9 cellular contexts compared by ENCODE assay signal in the genomic region with DNA sequence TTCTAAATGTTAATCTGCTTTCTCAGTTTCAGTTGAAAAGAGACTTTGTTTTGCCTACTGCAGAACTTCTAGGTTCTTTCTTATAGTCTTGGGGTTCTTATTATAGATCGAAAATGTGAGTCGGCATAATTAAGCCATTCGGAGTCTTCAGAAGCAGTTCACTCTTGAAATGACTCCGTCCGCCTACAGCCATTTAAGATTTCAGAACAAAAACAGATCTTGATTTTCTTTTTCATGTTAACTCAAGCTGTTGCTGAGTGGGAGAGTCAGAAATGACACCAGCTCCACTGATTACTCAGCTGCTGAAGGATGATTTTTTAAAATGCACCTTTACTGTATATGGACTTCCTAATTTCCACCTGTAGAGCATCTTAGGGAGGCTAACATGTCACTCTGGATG. TPM values are rescaled to one million over a fixed set of nuclear protein-coding genes. Genes with fewer than 3 reads are reported as not detected.
DNase-seq lines count a peak whose midpoint lies in the region; ATAC-seq and TF ChIP-seq lines count a peak whose summit lies in the region.
"Had no signal": no experiment of that assay in that cellular context is flagged by ENCODE, and none has a peak within 500 bp of the region (broad histone marks: within the 10 kb centered on the region; RNA-seq: fewer than 3 reads in every experiment).

No MANE protein-coding gene starts in this region.

- peak; percentile 39 for DNase-seq in activated CD8-positive, alpha-beta memory T cell treated with anti-CD3 and anti-CD28 coated beads, Interleukin-2, amount 50 U/mL, for 24 hours (ENCODE audit: extremely low read depth)
- DNase-seq in activated CD8-positive, alpha-beta memory T cell treated with anti-CD3 and anti-CD28 coated beads, Interleukin-2, amount 50 U/mL, for 48 hours, result no peak
- DNase-seq in activated naive CD8-positive, alpha-beta T cell treated with anti-CD3 and anti-CD28 coated beads, Interleukin-2, amount 50 U/mL, for 24 hours, result peak; percentile 56
- DNase-seq in upper lobe of left lung (no peak), NCI-H2227 (lab: John Stamatoyannopoulos, UW; ENCODE audit: unreplicated experiment) (no peak), DMS79 treated with DMSO at 0.1 percent for 48 hours (lab: John Stamatoyannopoulos, UW) (no peak)
- no peak for DNase-seq in NK-92 treated with Interleukin-12 subunit alpha and Interleukin-12 subunit beta, amount 100 ng/mL, for 24 hours (lab: John Stamatoyannopoulos, UW)
- DNase-seq: IMR-90 had no signal

- peaks cover 94% of the 10 kb centered on the region for H3K4me1 Mint-ChIP-seq in activated naive CD8-positive, alpha-beta T cell treated with anti-CD3 and anti-CD28 coated beads, Interleukin-2, amount 50 U/mL, for 24 hours

- peak; percentile 56 for ATAC-seq in HG03108 (IDR thresholded peaks at IDR 0.05; ENCODE audit: unreplicated experiment)
- ATAC-seq in activated naive CD8-positive, alpha-beta T cell treated with anti-CD3 and anti-CD28 coated beads, Interleukin-2, amount 50 U/mL, for 24 hours, result peak; percentile 11
- no peak for ATAC-seq in upper lobe of left lung (ENCODE audit: low FRiP score in 2 of 2)

- H3K9me3 ChIP-seq in upper lobe of left lung, result no peaks in the 10 kb centered on the region

- H3K27ac Mint-ChIP-seq in activated naive CD8-positive, alpha-beta T cell treated with anti-CD3 and anti-CD28 coated beads, Interleukin-2, amount 50 U/mL, for 24 hours, result peak overlapping the region; percentile 77

- no peaks in the 10 kb centered on the region for H3K27me3 ChIP-seq in upper lobe of left lung

- H3K4me1 ChIP-seq in upper lobe of left lung, result peaks cover 13 to 38% (median 22%) of the 10 kb centered on the region in 4 donors

- no peak for TF ChIP-seq CTCF in upper lobe of left lung (IDR thresholded peaks at IDR 0.05)

- H3K27ac ChIP-seq in upper lobe of left lung, result peak overlapping the region in 3 of 4 donors; percentile 39 to 84 (median 79)

- H3K4me3 ChIP-seq in upper lobe of left lung, result peak overlapping the region in 2 of 4 donors; percentile 44 to 48

- H3K27me3 Mint-ChIP-seq in activated naive CD8-positive, alpha-beta T cell treated with anti-CD3 and anti-CD28 coated beads, Interleukin-2, amount 50 U/mL, for 24 hours, result peaks cover 7% of the 10 kb centered on the region

- no peak for TF ChIP-seq EP300 in upper lobe of left lung (IDR thresholded peaks at IDR 0.05)

- WGBS in upper lobe of left lung, 2 donors, result 89 to 98% methylated on average over 5 of the region's 5 CpGs

- no peak for TF ChIP-seq POLR2A in upper lobe of left lung (IDR thresholded peaks at IDR 0.05)

- peaks cover 5 to 30% (median 21%) of the 10 kb centered on the region in 4 donors for H3K36me3 ChIP-seq in upper lobe of left lung

- no peaks in the 10 kb centered on the region for H3K9me3 Mint-ChIP-seq in activated naive CD8-positive, alpha-beta T cell treated with anti-CD3 and anti-CD28 coated beads, Interleukin-2, amount 50 U/mL, for 24 hours

- peak overlapping the region; percentile 86 for H3K4me3 Mint-ChIP-seq in activated naive CD8-positive, alpha-beta T cell treated with anti-CD3 and anti-CD28 coated beads, Interleukin-2, amount 50 U/mL, for 24 hours

- H3K36me3 Mint-ChIP-seq in activated naive CD8-positive, alpha-beta T cell treated with anti-CD3 and anti-CD28 coated beads, Interleukin-2, amount 50 U/mL, for 24 hours (ENCODE audit: low read depth), result peaks cover 30% of the 10 kb centered on the region

RNA-seq across cellular contexts. Expression of a gene that starts 15.9 kb away (rescaled TPM):
- total RNA-seq in upper lobe of left lung, result 10 to 100 TPM in 5 of 6 donors, 1 to 10 TPM in 1; 6.2 to 32.2 (median 12.9) TPM

Comparison
In these comparisons a context has a peak if more than half of its experiments do, and no peak if none do; other contexts are left out.
1. DNase-seq: peak in activated CD8-positive, alpha-beta memory T cell treated with anti-CD3 and anti-CD28 coated beads, Interleukin-2, amount 50 U/mL, for 24 hours (single experiment) and activated naive CD8-positive, alpha-beta T cell treated with anti-CD3 and anti-CD28 coated beads, Interleukin-2, amount 50 U/mL, for 24 hours (single experiment); none in activated CD8-positive, alpha-beta memory T cell treated with anti-CD3 and anti-CD28 coated beads, Interleukin-2, amount 50 U/mL, for 48 hours (single experiment), upper lobe of left lung (0 of 2), NCI-H2227 (single experiment), DMS79 treated with DMSO at 0.1 percent for 48 hours (single experiment) and NK-92 treated with Interleukin-12 subunit alpha and Interleukin-12 subunit beta, amount 100 ng/mL, for 24 hours (single experiment).
2. ATAC-seq: peak in HG03108 (single experiment) and activated naive CD8-positive, alpha-beta T cell treated with anti-CD3 and anti-CD28 coated beads, Interleukin-2, amount 50 U/mL, for 24 hours (single experiment); none in upper lobe of left lung (0 of 2).